In the genomic region with DNA sequence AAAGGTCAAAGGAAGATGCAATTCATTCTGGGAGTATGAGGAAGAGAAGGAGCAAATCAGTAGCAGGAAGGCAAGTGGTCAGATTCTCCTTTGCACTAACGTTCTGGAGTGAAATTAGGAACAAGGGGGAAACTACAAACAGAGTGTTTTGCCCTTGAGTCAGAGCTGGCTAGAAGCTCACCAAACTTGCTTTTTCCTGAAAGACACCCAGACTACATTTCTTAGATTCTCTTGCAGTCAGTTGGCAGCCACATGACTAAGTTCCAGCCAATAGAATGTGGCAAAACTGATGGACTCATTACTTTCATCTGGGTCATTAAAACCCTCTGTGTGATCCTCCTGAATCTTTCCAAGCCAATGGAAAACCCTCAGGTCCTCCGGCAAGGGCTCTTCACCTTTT, we compare ENCODE assay signal across 17 cellular contexts. TPM values are rescaled to one million over a fixed set of nuclear protein-coding genes. Genes with fewer than 3 reads are reported as not detected.
"Had no signal": no experiment of that assay in that cellular context is flagged by ENCODE, and none has a peak within 500 bp of the region (broad histone marks: within the 10 kb centered on the region; RNA-seq: fewer than 3 reads in every experiment).

No MANE protein-coding gene starts in this region.

- H3K27ac ChIP-seq: coronary artery, neutrophil, tibial artery, WERI-Rb-1 had no signal

- H3K9me3 ChIP-seq: neutrophil, tibial artery had no signal

- H3K4me1 Mint-ChIP-seq: activated CD4-positive, alpha-beta T cell treated with anti-CD3 and anti-CD28 coated beads for 36 hours; naive thymus-derived CD4-positive, alpha-beta T cell; stimulated activated memory B cell treated with anti-CD40 and anti-IgM and Interleukin-4, amounts not matched to agents 10 μg/mL and 1 μg/mL and 100 μg/mL, for 72 hours had no signal

- H3K4me1 ChIP-seq: tibial artery had no signal

- H3K4me3 ChIP-seq: coronary artery, lung, tibial artery had no signal

- ATAC-seq: activated CD4-positive, alpha-beta T cell treated with anti-CD3 and anti-CD28 coated beads for 36 hours; left colon; naive thymus-derived CD4-positive, alpha-beta T cell; stimulated activated memory B cell treated with anti-CD40 and anti-IgM and Interleukin-4, amounts not matched to agents 10 μg/mL and 1 μg/mL and 100 μg/mL, for 72 hours had no signal

- H3K4me3 Mint-ChIP-seq: activated CD4-positive, alpha-beta T cell treated with anti-CD3 and anti-CD28 coated beads for 36 hours; activated naive CD4-positive, alpha-beta T cell treated with anti-CD3 and anti-CD28 coated beads for 36 hours; naive thymus-derived CD4-positive, alpha-beta T cell; stimulated activated memory B cell treated with anti-CD40 and anti-IgM and Interleukin-4, amounts not matched to agents 10 μg/mL and 1 μg/mL and 100 μg/mL, for 72 hours had no signal

- DNase-seq: activated CD4-positive, alpha-beta T cell treated with anti-CD3 and anti-CD28 coated beads for 36 hours; activated naive CD4-positive, alpha-beta T cell treated with anti-CD3 and anti-CD28 coated beads for 36 hours; central memory CD4-positive, alpha-beta T cell; effector memory CD4-positive, alpha-beta T cell; glutamatergic neuron; left colon; naive thymus-derived CD4-positive, alpha-beta T cell; posterior cingulate gyrus; stimulated activated CD4-positive, alpha-beta T cell treated with anti-CD3 and anti-CD28 coated beads, Interleukin-1b, Interleukin-23, amount 100 ng/mL, for 48 hours; tibial artery; WERI-Rb-1 had no signal

- H3K36me3 ChIP-seq: neutrophil, tibial artery, WERI-Rb-1 had no signal

- H3K36me3 Mint-ChIP-seq: naive thymus-derived CD4-positive, alpha-beta T cell; stimulated activated memory B cell treated with anti-CD40 and anti-IgM and Interleukin-4, amounts not matched to agents 10 μg/mL and 1 μg/mL and 100 μg/mL, for 72 hours had no signal

- H3K9me3 Mint-ChIP-seq: activated naive CD4-positive, alpha-beta T cell treated with anti-CD3 and anti-CD28 coated beads for 36 hours; naive thymus-derived CD4-positive, alpha-beta T cell; stimulated activated memory B cell treated with anti-CD40 and anti-IgM and Interleukin-4, amounts not matched to agents 10 μg/mL and 1 μg/mL and 100 μg/mL, for 72 hours had no signal

- H3K27ac Mint-ChIP-seq: activated CD4-positive, alpha-beta T cell treated with anti-CD3 and anti-CD28 coated beads for 36 hours; activated naive CD4-positive, alpha-beta T cell treated with anti-CD3 and anti-CD28 coated beads for 36 hours; naive thymus-derived CD4-positive, alpha-beta T cell; stimulated activated memory B cell treated with anti-CD40 and anti-IgM and Interleukin-4, amounts not matched to agents 10 μg/mL and 1 μg/mL and 100 μg/mL, for 72 hours had no signal

RNA-seq across cellular contexts. Expression of gene DLX5, which starts 18.6 kb away (rescaled TPM):
- total RNA-seq: activated CD4-positive, alpha-beta T cell treated with anti-CD3 and anti-CD28 coated beads for 36 hours; activated naive CD4-positive, alpha-beta T cell treated with anti-CD3 and anti-CD28 coated beads for 36 hours; epithelial cell of proximal tubule; left colon; mononuclear cell; naive thymus-derived CD4-positive, alpha-beta T cell had no signal
- polyA plus RNA-seq: naive thymus-derived CD4-positive, alpha-beta T cell had no signal

RNA-seq across cellular contexts. Expression of gene DLX6, which starts 37.9 kb away (rescaled TPM):
- total RNA-seq: activated CD4-positive, alpha-beta T cell treated with anti-CD3 and anti-CD28 coated beads for 36 hours; activated naive CD4-positive, alpha-beta T cell treated with anti-CD3 and anti-CD28 coated beads for 36 hours; epithelial cell of proximal tubule; left colon; lung; mononuclear cell; naive thymus-derived CD4-positive, alpha-beta T cell had no signal
- polyA plus RNA-seq: lung; naive thymus-derived CD4-positive, alpha-beta T cell had no signal
